Comparison of ENCODE assay signal across 1 cellular context in genomic region chr10:47047577-47048532, GRCh38.
TF ChIP-seq lines count a peak whose summit lies in the region.

No MANE protein-coding gene starts in this region.

TF ChIP-seq in HEK293, 187 proteins besides CTCF, POLR2A, EP300 and RAD21 (continued from another document):
- TF ChIP-seq TSHZ1 (tag by site-specific recombination; IDR thresholded peaks at IDR 0.05; ENCODE audit: borderline replicate concordance): no peak
